In genomic region chr3:174931473-174931872, GRCh38 we compare ENCODE assay signal across 19 cellular contexts.
A peak's percentile ranks its signal among the peaks of the same experiment; 100 is the strongest.
DNase-seq lines count a peak whose midpoint lies in the region; ATAC-seq and TF ChIP-seq lines count a peak whose summit lies in the region.
"Had no signal": no experiment of that assay in that cellular context is flagged by ENCODE, and none has a peak within 500 bp of the region (broad histone marks: within the 10 kb centered on the region; RNA-seq: fewer than 3 reads in every experiment).

No MANE protein-coding gene starts in this region.

- H3K4me3 Mint-ChIP-seq in glutamatergic neuron (ENCODE audit: unreplicated experiment) = no peak overlapping the region
- H3K4me3 Mint-ChIP-seq: GM23338 had no signal

- no peaks in the 10 kb centered on the region for H3K9me2 ChIP-seq in SK-N-SH

- TF ChIP-seq RAD21 in SK-N-SH (IDR thresholded peaks at IDR 0.05; ENCODE audit: low read length) = no peak

- H3K27ac Mint-ChIP-seq in glutamatergic neuron (ENCODE audit: unreplicated experiment) = no peak overlapping the region
- H3K27ac Mint-ChIP-seq: GM23338 had no signal

- H3K9me3 Mint-ChIP-seq in glutamatergic neuron (ENCODE audit: unreplicated experiment) = no peaks in the 10 kb centered on the region
- H3K9me3 Mint-ChIP-seq: GM23338 had no signal

- no peak overlapping the region for H3K4me2 ChIP-seq in SK-N-SH
- H3K4me2 ChIP-seq: GM23338, KMS-11 had no signal

- intact Hi-C loops in esophagus muscularis mucosa (cut with DNase I) = no loop called here

- H3K36me3 ChIP-seq in SK-N-SH (replicated peaks in 1 of 2; ENCODE audit: control insufficient read depth in 1 of 2, insufficient read depth in 2 of 2, low read length in 1 of 2) = no peaks in the 10 kb centered on the region
- no peaks in the 10 kb centered on the region for H3K36me3 ChIP-seq in esophagus muscularis mucosa
- H3K36me3 ChIP-seq: BE2C, SJCRH30 had no signal

- H3K9ac ChIP-seq in SK-N-SH = no peak overlapping the region
- H3K9ac ChIP-seq: KMS-11 had no signal

- 44% methylated on average over 1 of the region's 1 CpG for WGBS in SK-N-SH (ENCODE audit: low lambda C conversion rate)
- WGBS in esophagus muscularis mucosa = 87% methylated on average over 1 of the region's 1 CpG

- no peaks in the 10 kb centered on the region for H4K20me1 ChIP-seq in SK-N-SH (ENCODE audit: insufficient read depth)

- H3K36me3 Mint-ChIP-seq in glutamatergic neuron (ENCODE audit: unreplicated experiment) = no peaks in the 10 kb centered on the region

- H3K4me3 ChIP-seq in SK-N-SH (ENCODE audit: low read depth in 2 of 2, low read length in 1 of 2) = no peak overlapping the region
- H3K4me3 ChIP-seq in esophagus muscularis mucosa = no peak overlapping the region
- H3K4me3 ChIP-seq: GM23338, SJCRH30 had no signal

- H3K27me3 ChIP-seq in SK-N-SH (ENCODE audit: insufficient read depth) (no peaks in the 10 kb centered on the region), esophagus muscularis mucosa (no peaks in the 10 kb centered on the region)
- H3K27me3 ChIP-seq: BE2C, SJCRH30 had no signal

- 0 out of 4 replicates have a peak, but pooled peaks of 1 of the 2 experiments have one; percentile 15 for TF ChIP-seq EP300 in SK-N-SH (IDR thresholded peaks at IDR 0.05; ENCODE audit: borderline replicate concordance in 1 of 2, low read depth in 1 of 2, low read length in 1 of 2)
- TF ChIP-seq EP300 in esophagus muscularis mucosa (IDR thresholded peaks at IDR 0.05) = no peak

- DNase-seq in SK-N-SH (no peak), NCI-H226 (peak; percentile 39), iris pigment epithelial cell (ENCODE audit: low read depth) (peak; percentile 65), glutamatergic neuron (no peak), GF-D8 (lab: John Stamatoyannopoulos, UW) (no peak), esophagus muscularis mucosa (ENCODE audit: extremely low spot score) (no peak)
- no peak for DNase-seq in stimulated activated CD8-positive, alpha-beta memory T cell treated with anti-CD3 and anti-CD28 coated beads, Interleukin-4, amount 100 ng/mL, for 48 hours
- DNase-seq: BE2C, HCEC 1CT, NCI-H1105, NCI-H2171 treated with DMSO at 0.1 percent for 48 hours, NCI-H446, NCI-H526, OCI-M1, SJCRH30 had no signal

- peaks cover 4% of the 10 kb centered on the region for H3F3A ChIP-seq in SK-N-SH (replicated peaks; ENCODE audit: insufficient read depth)

- CTCF ChIA-PET in SK-N-SH (lab: Yijun Ruan, JAX) = no interaction called here

- TF ChIP-seq CTCF in SK-N-SH (IDR thresholded peaks at IDR 0.05) (no peak), glutamatergic neuron (IDR thresholded peaks at IDR 0.05; ENCODE audit: partially characterized antibody, unreplicated experiment) (no peak), esophagus muscularis mucosa (IDR thresholded peaks at IDR 0.05) (no peak)

- POLR2A ChIA-PET in SK-N-SH (lab: Yijun Ruan, JAX) = no interaction called here

- H3K27ac ChIP-seq in SK-N-SH (ENCODE audit: low read depth in 2 of 2, low read length in 1 of 2) = peak overlapping the region in 1 of 2 experiments; percentile 22; a peak in 2 of 4 replicates
- no peak overlapping the region for H3K27ac ChIP-seq in esophagus muscularis mucosa (replicated peaks in 1 of 4)
- H3K27ac ChIP-seq: 22Rv1, KMS-11, SJCRH30 had no signal

- H3K4me1 ChIP-seq in SK-N-SH (ENCODE audit: control insufficient read depth in 1 of 2, insufficient read depth in 2 of 2, low read depth in 1 of 2, low read length in 1 of 2) = peaks cover 0 to 4% of the 10 kb centered on the region in 2 experiments; a peak in 1 of 4 replicates
- H3K4me1 ChIP-seq in esophagus muscularis mucosa = no peaks in the 10 kb centered on the region
- H3K4me1 ChIP-seq: BE2C, SJCRH30 had no signal

- H3K9me3 ChIP-seq in SK-N-SH (no peaks in the 10 kb centered on the region), esophagus muscularis mucosa (no peaks in the 10 kb centered on the region)
- H3K9me3 ChIP-seq: BE2C, SJCRH30 had no signal

- no peaks in the 10 kb centered on the region for H3K79me2 ChIP-seq in SK-N-SH (ENCODE audit: insufficient read depth)

- H2AFZ ChIP-seq in SK-N-SH (ENCODE audit: low read depth) = peak overlapping the region; percentile 7; the same call in 1 of the 2 replicates
- H2AFZ ChIP-seq: GM23338 had no signal

- TF ChIP-seq POLR2A in esophagus muscularis mucosa (IDR thresholded peaks at IDR 0.05; ENCODE audit: low read depth) = no peak

- no peak for ATAC-seq in SK-N-SH treated with all-trans-retinoic acid at 6 μM for 48 hours
- ATAC-seq: GM23338 had no signal

- H3K4me1 Mint-ChIP-seq in glutamatergic neuron (ENCODE audit: low read depth, unreplicated experiment) = no peaks in the 10 kb centered on the region
- H3K4me1 Mint-ChIP-seq: GM23338 had no signal

- peaks cover 3% of the 10 kb centered on the region for H3K27me3 Mint-ChIP-seq in glutamatergic neuron (ENCODE audit: unreplicated experiment)

TF ChIP-seq in SK-N-SH, 30 proteins besides CTCF, POLR2A, EP300 and RAD21:
- TF ChIP-seq FOSL2 (IDR thresholded peaks at IDR 0.05; ENCODE audit: borderline replicate concordance, low read depth) (peak; percentile 20; the same call in 1 of the 2 replicates), ELF1 (IDR thresholded peaks at IDR 0.05) (no peak), TCF12 (IDR thresholded peaks at IDR 0.05) (0 out of 2 replicates have a peak, but pooled peaks have one; percentile 31), JUND (IDR thresholded peaks at IDR 0.05) (peak; percentile 46)
- TF ChIP-seq, protein P1, sequence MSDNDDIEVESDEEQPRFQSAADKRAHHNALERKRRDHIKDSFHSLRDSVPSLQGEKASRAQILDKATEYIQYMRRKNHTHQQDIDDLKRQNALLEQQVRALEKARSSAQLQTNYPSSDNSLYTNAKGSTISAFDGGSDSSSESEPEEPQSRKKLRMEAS (IDR thresholded peaks at IDR 0.05; ENCODE audit: low read depth) = no peak

TF ChIP-seq in SK-N-SH treated with all-trans-retinoic acid at 6 μM for 48 hours, 23 proteins besides CTCF, POLR2A, EP300 and RAD21:
- TF ChIP-seq ESRRG (CRISPR knock-in tag; IDR thresholded peaks at IDR 0.05) (no peak), ZFP3 (CRISPR knock-in tag; IDR thresholded peaks at IDR 0.05) (no peak), ZC3H10 (CRISPR knock-in tag; IDR thresholded peaks at IDR 0.05) (no peak), BACH2 (CRISPR knock-in tag; IDR thresholded peaks at IDR 0.05; ENCODE audit: borderline replicate concordance) (no peak)
- TF ChIP-seq, protein P2, sequence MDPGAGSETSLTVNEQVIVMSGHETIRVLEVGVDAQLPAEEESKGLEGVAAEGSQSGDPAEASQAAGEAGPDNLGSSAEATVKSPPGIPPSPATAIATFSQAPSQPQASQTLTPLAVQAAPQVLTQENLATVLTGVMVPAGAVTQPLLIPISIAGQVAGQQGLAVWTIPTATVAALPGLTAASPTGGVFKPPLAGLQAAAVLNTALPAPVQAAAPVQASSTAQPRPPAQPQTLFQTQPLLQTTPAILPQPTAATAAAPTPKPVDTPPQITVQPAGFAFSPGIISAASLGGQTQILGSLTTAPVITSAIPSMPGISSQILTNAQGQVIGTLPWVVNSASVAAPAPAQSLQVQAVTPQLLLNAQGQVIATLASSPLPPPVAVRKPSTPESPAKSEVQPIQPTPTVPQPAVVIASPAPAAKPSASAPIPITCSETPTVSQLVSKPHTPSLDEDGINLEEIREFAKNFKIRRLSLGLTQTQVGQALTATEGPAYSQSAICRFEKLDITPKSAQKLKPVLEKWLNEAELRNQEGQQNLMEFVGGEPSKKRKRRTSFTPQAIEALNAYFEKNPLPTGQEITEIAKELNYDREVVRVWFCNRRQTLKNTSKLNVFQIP (CRISPR knock-in tag; IDR thresholded peaks at IDR 0.05; ENCODE audit: borderline replicate concordance, low read depth) = no peak
- TF ChIP-seq, protein P3, sequence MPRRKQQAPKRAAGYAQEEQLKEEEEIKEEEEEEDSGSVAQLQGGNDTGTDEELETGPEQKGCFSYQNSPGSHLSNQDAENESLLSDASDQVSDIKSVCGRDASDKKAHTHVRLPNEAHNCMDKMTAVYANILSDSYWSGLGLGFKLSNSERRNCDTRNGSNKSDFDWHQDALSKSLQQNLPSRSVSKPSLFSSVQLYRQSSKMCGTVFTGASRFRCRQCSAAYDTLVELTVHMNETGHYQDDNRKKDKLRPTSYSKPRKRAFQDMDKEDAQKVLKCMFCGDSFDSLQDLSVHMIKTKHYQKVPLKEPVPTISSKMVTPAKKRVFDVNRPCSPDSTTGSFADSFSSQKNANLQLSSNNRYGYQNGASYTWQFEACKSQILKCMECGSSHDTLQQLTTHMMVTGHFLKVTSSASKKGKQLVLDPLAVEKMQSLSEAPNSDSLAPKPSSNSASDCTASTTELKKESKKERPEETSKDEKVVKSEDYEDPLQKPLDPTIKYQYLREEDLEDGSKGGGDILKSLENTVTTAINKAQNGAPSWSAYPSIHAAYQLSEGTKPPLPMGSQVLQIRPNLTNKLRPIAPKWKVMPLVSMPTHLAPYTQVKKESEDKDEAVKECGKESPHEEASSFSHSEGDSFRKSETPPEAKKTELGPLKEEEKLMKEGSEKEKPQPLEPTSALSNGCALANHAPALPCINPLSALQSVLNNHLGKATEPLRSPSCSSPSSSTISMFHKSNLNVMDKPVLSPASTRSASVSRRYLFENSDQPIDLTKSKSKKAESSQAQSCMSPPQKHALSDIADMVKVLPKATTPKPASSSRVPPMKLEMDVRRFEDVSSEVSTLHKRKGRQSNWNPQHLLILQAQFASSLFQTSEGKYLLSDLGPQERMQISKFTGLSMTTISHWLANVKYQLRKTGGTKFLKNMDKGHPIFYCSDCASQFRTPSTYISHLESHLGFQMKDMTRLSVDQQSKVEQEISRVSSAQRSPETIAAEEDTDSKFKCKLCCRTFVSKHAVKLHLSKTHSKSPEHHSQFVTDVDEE (CRISPR knock-in tag; IDR thresholded peaks at IDR 0.05) = no peak
- TF ChIP-seq, protein P4, sequence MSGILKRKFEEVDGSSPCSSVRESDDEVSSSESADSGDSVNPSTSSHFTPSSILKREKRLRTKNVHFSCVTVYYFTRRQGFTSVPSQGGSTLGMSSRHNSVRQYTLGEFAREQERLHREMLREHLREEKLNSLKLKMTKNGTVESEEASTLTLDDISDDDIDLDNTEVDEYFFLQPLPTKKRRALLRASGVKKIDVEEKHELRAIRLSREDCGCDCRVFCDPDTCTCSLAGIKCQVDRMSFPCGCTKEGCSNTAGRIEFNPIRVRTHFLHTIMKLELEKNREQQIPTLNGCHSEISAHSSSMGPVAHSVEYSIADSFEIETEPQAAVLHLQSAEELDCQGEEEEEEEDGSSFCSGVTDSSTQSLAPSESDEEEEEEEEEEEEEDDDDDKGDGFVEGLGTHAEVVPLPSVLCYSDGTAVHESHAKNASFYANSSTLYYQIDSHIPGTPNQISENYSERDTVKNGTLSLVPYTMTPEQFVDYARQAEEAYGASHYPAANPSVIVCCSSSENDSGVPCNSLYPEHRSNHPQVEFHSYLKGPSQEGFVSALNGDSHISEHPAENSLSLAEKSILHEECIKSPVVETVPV (CRISPR knock-in tag; IDR thresholded peaks at IDR 0.05) = no peak
TF ChIP-seq in SK-N-SH treated with all-trans-retinoic acid at 6 μM for 48 hours: peak in this region for 0.

Comparison
In these comparisons a context has a peak if more than half of its experiments do, and no peak if none do; other contexts are left out.
1. DNase-seq: peak in NCI-H226 (single experiment) and iris pigment epithelial cell (single experiment); none in SK-N-SH (single experiment), glutamatergic neuron (single experiment), stimulated activated CD8-positive, alpha-beta memory T cell treated with anti-CD3 and anti-CD28 coated beads, Interleukin-4, amount 100 ng/mL, for 48 hours (single experiment), GF-D8 (single experiment) and esophagus muscularis mucosa (single experiment).